ENCODE assay signal across 16 cellular contexts in the genomic region with DNA sequence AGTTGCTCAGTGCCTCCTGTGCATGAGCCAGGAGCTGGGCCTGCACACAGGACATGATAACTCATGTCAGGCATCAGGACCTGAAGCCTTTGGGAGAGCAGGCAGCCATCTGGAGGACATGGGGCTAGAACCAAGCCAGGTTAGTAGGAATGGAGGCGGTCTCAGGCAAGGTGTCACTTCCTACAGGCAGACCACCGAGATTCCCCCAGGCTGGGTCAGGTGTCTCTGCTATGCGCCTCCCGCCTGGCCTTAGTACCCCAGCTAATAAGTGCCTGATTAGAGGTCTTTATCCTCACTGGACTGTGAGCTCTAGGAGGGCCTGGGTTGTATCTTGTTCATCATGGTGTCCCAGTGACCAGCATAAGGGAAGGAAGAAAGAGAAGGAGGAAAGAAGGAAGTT. TPM values are rescaled to one million over a fixed set of nuclear protein-coding genes. Genes with fewer than 3 reads are reported as not detected.
"Had no signal": no experiment of that assay in that cellular context is flagged by ENCODE, and none has a peak within 500 bp of the region (broad histone marks: within the 10 kb centered on the region; RNA-seq: fewer than 3 reads in every experiment).

No MANE protein-coding gene starts in this region.

- H3K9me3 Mint-ChIP-seq: endodermal cell; natural killer cell treated with Interleukin-12 subunit alpha and Interleukin-12 subunit beta and Interleukin-15 and Interleukin-18, amount 100 ng/mL, for 72 hours; stimulated activated naive B cell treated with anti-CD40 and anti-IgM and Interleukin-4, amounts not matched to agents 10 μg/mL and 1 μg/mL and 100 μg/mL, for 72 hours had no signal

- H3K27ac ChIP-seq: colonic mucosa, foreskin keratinocyte, sigmoid colon, skin epidermis, stomach, thoracic aorta, transverse colon had no signal

- ATAC-seq: foreskin keratinocyte; natural killer cell treated with Interleukin-12 subunit alpha and Interleukin-12 subunit beta and Interleukin-15 and Interleukin-18, amount 100 ng/mL, for 72 hours had no signal

- H3K27ac Mint-ChIP-seq: endodermal cell; stimulated activated naive B cell treated with anti-CD40 and anti-IgM and Interleukin-4, amounts not matched to agents 10 μg/mL and 1 μg/mL and 100 μg/mL, for 72 hours had no signal

- H3K4me1 ChIP-seq: foreskin keratinocyte had no signal

- H3K27me3 ChIP-seq: sigmoid colon had no signal

- H3K4me3 ChIP-seq: colonic mucosa, mucosa of descending colon, sigmoid colon, skin epidermis, stomach, thoracic aorta, transverse colon had no signal

- H3K9me3 ChIP-seq: colonic mucosa, mucosa of descending colon, sigmoid colon, stomach, thoracic aorta, transverse colon had no signal

- H3K36me3 ChIP-seq: colonic mucosa, transverse colon had no signal

- H3K36me3 Mint-ChIP-seq: natural killer cell treated with Interleukin-12 subunit alpha and Interleukin-12 subunit beta and Interleukin-15 and Interleukin-18, amount 100 ng/mL, for 72 hours had no signal

- H3K4me3 Mint-ChIP-seq: endodermal cell; natural killer cell treated with Interleukin-12 subunit alpha and Interleukin-12 subunit beta and Interleukin-15 and Interleukin-18, amount 100 ng/mL, for 72 hours; stimulated activated naive B cell treated with anti-CD40 and anti-IgM and Interleukin-4, amounts not matched to agents 10 μg/mL and 1 μg/mL and 100 μg/mL, for 72 hours had no signal

- DNase-seq: sigmoid colon; stimulated activated naive B cell treated with anti-CD40 and anti-IgM and Interleukin-4, amounts not matched to agents 10 μg/mL and 1 μg/mL and 100 μg/mL, for 72 hours had no signal

RNA-seq across cellular contexts. Expression of a gene that starts 51.4 kb away (rescaled TPM):
- total RNA-seq: cerebellum, dermis blood vessel endothelial cell, endothelial cell of umbilical vein, foreskin keratinocyte, mammary epithelial cell, pulmonary artery endothelial cell had no signal
- polyA plus RNA-seq: endothelial cell of umbilical vein, foreskin keratinocyte, mammary epithelial cell had no signal
